In genomic region chr2:2159336-2159735, GRCh38 we compare ENCODE assay signal across 34 cellular contexts.
"Had no signal": no experiment of that assay in that cellular context is flagged by ENCODE, and none has a peak within 500 bp of the region (broad histone marks: within the 10 kb centered on the region; RNA-seq: fewer than 3 reads in every experiment).

No MANE protein-coding gene starts in this region.

- H3K36me3 Mint-ChIP-seq: activated naive CD8-positive, alpha-beta T cell had no signal

- H3K4me1 Mint-ChIP-seq: activated B cell treated with CpG ODN at 0.5 μM for 24 hours, T-helper 17 cell had no signal

- H3K4me3 ChIP-seq: body of pancreas, esophagus muscularis mucosa, gastrocnemius medialis, heart right ventricle, hepatocyte had no signal

- DNase-seq: activated B cell treated with CpG ODN at 0.5 μM for 24 hours; activated CD4-positive, alpha-beta T cell treated with anti-CD3 and anti-CD28 coated beads for 48 hours; activated CD4-positive, alpha-beta T cell treated with anti-CD3 and anti-CD28 coated beads, Interleukin-2, amount 50 U/mL, for 1 hour; activated CD4-positive, alpha-beta T cell treated with anti-CD3 and anti-CD28 coated beads, Interleukin-2, amount 50 U/mL, for 48 hours; activated CD8-positive, alpha-beta memory T cell treated with anti-CD3 and anti-CD28 coated beads for 24 hours; activated CD8-positive, alpha-beta memory T cell treated with anti-CD3 and anti-CD28 coated beads, Interleukin-2, amount 50 U/mL, for 4 hours; activated CD8-positive, alpha-beta T cell treated with anti-CD3 and anti-CD28 coated beads for 36 hours; activated effector memory CD4-positive, alpha-beta T cell treated with Interleukin-2 at 50 U/mL for 16 hours; activated gamma-delta T cell treated with Interleukin-2 at 50 U/mL for 16 hours; activated naive CD4-positive, alpha-beta T cell treated with anti-CD3 and anti-CD28 coated beads, Interleukin-2, amount 50 U/mL, for 16 hours; activated naive CD4-positive, alpha-beta T cell treated with Interleukin-2 at 50 U/mL for 16 hours; activated T-cell treated with anti-CD3 and anti-CD28 coated beads for 4 hours; activated T-cell treated with anti-CD3 and anti-CD28 coated beads, Interleukin-2, amount 50 U/mL, for 4 hours; amniotic stem cell; aorta; body of pancreas; central memory CD4-positive, alpha-beta T cell; cortex of kidney; dermis blood vessel endothelial cell; effector CD4-positive, alpha-beta T cell; effector memory CD8-positive, alpha-beta T cell; erythroblast; foreskin keratinocyte; gastrocnemius medialis; heart right ventricle; T-helper 1 cell; T-helper 17 cell; T1000; WERI-Rb-1 had no signal

- H3K4me3 Mint-ChIP-seq: activated B cell treated with CpG ODN at 0.5 μM for 24 hours; activated CD8-positive, alpha-beta T cell treated with anti-CD3 and anti-CD28 coated beads for 36 hours; activated naive CD8-positive, alpha-beta T cell; activated T-cell treated with anti-CD3 and anti-CD28 coated beads, Interleukin-2, amount 50 U/mL, for 4 hours; activated T-helper 17 cell treated with anti-CD3 and anti-CD28 coated beads, Interleukin-2, amount 50 U/mL, for 72 hours; effector memory CD8-positive, alpha-beta T cell; T-helper 17 cell; T-helper 2 cell treated with Interferon-gamma antibody and Interleukin-4, amounts not matched to agents 5 μg/mL and 100 μg/mL, for 36 hours had no signal

- H3K27me3 Mint-ChIP-seq: activated B cell treated with CpG ODN at 0.5 μM for 24 hours; activated CD8-positive, alpha-beta T cell treated with anti-CD3 and anti-CD28 coated beads for 36 hours; effector memory CD8-positive, alpha-beta T cell; T-helper 17 cell had no signal

- H3K9me3 Mint-ChIP-seq: activated T-helper 17 cell treated with anti-CD3 and anti-CD28 coated beads, Interleukin-2, amount 50 U/mL, for 72 hours had no signal

- H3K27ac Mint-ChIP-seq: activated B cell treated with CpG ODN at 0.5 μM for 24 hours; activated CD8-positive, alpha-beta T cell treated with anti-CD3 and anti-CD28 coated beads for 36 hours; activated naive CD8-positive, alpha-beta T cell; activated T-helper 17 cell treated with anti-CD3 and anti-CD28 coated beads, Interleukin-2, amount 50 U/mL, for 72 hours; effector memory CD8-positive, alpha-beta T cell; T-helper 17 cell; T-helper 2 cell treated with Interferon-gamma antibody and Interleukin-4, amounts not matched to agents 5 μg/mL and 100 μg/mL, for 36 hours had no signal

- H3K27me3 ChIP-seq: body of pancreas, esophagus muscularis mucosa, foreskin keratinocyte, gastrocnemius medialis, hepatocyte had no signal

- H3K36me3 ChIP-seq: esophagus muscularis mucosa, gastrocnemius medialis, heart right ventricle, WERI-Rb-1 had no signal

- H3K27ac ChIP-seq: body of pancreas, esophagus muscularis mucosa, foreskin keratinocyte, gastrocnemius medialis, heart right ventricle, hepatocyte, WERI-Rb-1 had no signal
